Comparison of ENCODE assay signal across 30 cellular contexts in the genomic region with DNA sequence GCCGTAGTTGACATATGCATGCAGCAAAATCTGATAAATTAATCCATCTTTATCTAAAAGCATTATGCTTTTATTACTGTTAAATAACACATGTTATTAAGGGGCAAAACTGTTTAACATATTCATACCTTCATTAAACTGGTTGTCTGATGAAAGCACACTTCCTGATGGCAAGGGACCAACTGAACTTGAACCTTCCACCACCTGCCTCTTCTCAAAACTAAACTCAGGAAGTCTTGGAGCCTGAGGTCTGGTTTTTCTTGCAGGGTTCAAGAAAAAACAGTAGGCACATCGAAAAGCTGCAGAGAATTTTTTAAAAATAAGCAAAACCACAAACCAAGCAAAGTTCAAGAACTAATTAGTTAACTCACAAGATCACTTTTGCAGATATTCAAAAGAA.
"Had no signal": no experiment of that assay in that cellular context is flagged by ENCODE, and none has a peak within 500 bp of the region (broad histone marks: within the 10 kb centered on the region; RNA-seq: fewer than 3 reads in every experiment).

No MANE protein-coding gene starts in this region.

- DNase-seq: activated CD4-positive, alpha-beta memory T cell treated with anti-CD3 and anti-CD28 coated beads for 36 hours; activated CD4-positive, alpha-beta T cell treated with anti-CD3 and anti-CD28 coated beads for 4 hours; activated CD4-positive, alpha-beta T cell treated with anti-CD3 and anti-CD28 coated beads, Interleukin-2, amount 50 U/mL, for 1 hour; activated CD4-positive, CD25-positive, alpha-beta regulatory T cell treated with anti-CD3 and anti-CD28 coated beads, Interleukin-2, amount 50 U/mL, for 72 hours; activated CD8-positive, alpha-beta memory T cell treated with anti-CD3 and anti-CD28 coated beads, Interleukin-2, amount 50 U/mL, for 4 hours; activated gamma-delta T cell treated with Interleukin-2 at 50 U/mL for 16 hours; activated naive CD4-positive, alpha-beta T cell treated with anti-CD3 and anti-CD28 coated beads, Interleukin-2, amount 10 ng/mL, durations not matched to agents 7 days and 5 days; activated naive CD8-positive, alpha-beta T cell treated with anti-CD3 and anti-CD28 coated beads for 36 hours; activated T-cell treated with anti-CD3 and anti-CD28 coated beads for 4 hours; activated T-cell treated with anti-CD3 and anti-CD28 coated beads, Interleukin-2, amount 50 U/mL, for 4 hours; amniotic stem cell; aorta; brain microvascular endothelial cell; central memory CD4-positive, alpha-beta T cell; NCI-H1092 treated with DMSO at 0.1 percent for 48 hours; NCI-H1417; NCI-H146; NCI-H187; NCI-H2081 treated with DMSO at 0.1 percent for 48 hours; NCI-H226; NCI-H524 treated with DMSO at 0.1 percent for 48 hours; NCI-H748 treated with DMSO at 0.1 percent for 48 hours; PC-9; Right ventricle myocardium superior; SW 1271; T-helper 1 cell; T-helper 2 cell; T-helper 9 cell had no signal

- H3K4me3 Mint-ChIP-seq: activated CD4-positive, alpha-beta memory T cell treated with anti-CD3 and anti-CD28 coated beads for 36 hours; activated naive CD4-positive, alpha-beta T cell treated with anti-CD3 and anti-CD28 coated beads, Interleukin-2, amount 10 ng/mL, durations not matched to agents 7 days and 5 days; activated naive CD8-positive, alpha-beta T cell treated with anti-CD3 and anti-CD28 coated beads for 36 hours; activated T-cell treated with anti-CD3 and anti-CD28 coated beads, Interleukin-2, amount 50 U/mL, for 4 hours; activated T-helper 1 cell treated with anti-CD3 and anti-CD28 coated beads, Interleukin-12 subunit alpha, Interleukin-12 subunit beta, Interleukin-2, Interleukin-4 antibody, amounts not matched to agents 30 ng/mL and 10 ng/mL and 1 ng/mL, durations not matched to agents 14 hours and 24 hours and 36 hours; WTC11 had no signal

- ATAC-seq: activated T-cell treated with anti-CD3 and anti-CD28 coated beads, Interleukin-2, amount 50 U/mL, for 4 hours; WTC11 had no signal

- H3K9me3 Mint-ChIP-seq: activated CD4-positive, alpha-beta memory T cell treated with anti-CD3 and anti-CD28 coated beads for 36 hours; activated naive CD4-positive, alpha-beta T cell treated with anti-CD3 and anti-CD28 coated beads, Interleukin-2, amount 10 ng/mL, durations not matched to agents 7 days and 5 days; activated T-cell treated with anti-CD3 and anti-CD28 coated beads, Interleukin-2, amount 50 U/mL, for 4 hours; activated T-helper 1 cell treated with anti-CD3 and anti-CD28 coated beads, Interleukin-12 subunit alpha, Interleukin-12 subunit beta, Interleukin-2, Interleukin-4 antibody, amounts not matched to agents 30 ng/mL and 10 ng/mL and 1 ng/mL, durations not matched to agents 14 hours and 24 hours and 36 hours had no signal

- H3K27me3 Mint-ChIP-seq: activated CD4-positive, alpha-beta memory T cell treated with anti-CD3 and anti-CD28 coated beads for 36 hours; activated naive CD4-positive, alpha-beta T cell treated with anti-CD3 and anti-CD28 coated beads, Interleukin-2, amount 10 ng/mL, durations not matched to agents 7 days and 5 days; activated naive CD8-positive, alpha-beta T cell treated with anti-CD3 and anti-CD28 coated beads for 36 hours had no signal

- H3K4me1 Mint-ChIP-seq: WTC11 had no signal

- H3K27ac Mint-ChIP-seq: activated CD4-positive, alpha-beta memory T cell treated with anti-CD3 and anti-CD28 coated beads for 36 hours; activated naive CD4-positive, alpha-beta T cell treated with anti-CD3 and anti-CD28 coated beads, Interleukin-2, amount 10 ng/mL, durations not matched to agents 7 days and 5 days; activated naive CD8-positive, alpha-beta T cell treated with anti-CD3 and anti-CD28 coated beads for 36 hours; activated T-helper 1 cell treated with anti-CD3 and anti-CD28 coated beads, Interleukin-12 subunit alpha, Interleukin-12 subunit beta, Interleukin-2, Interleukin-4 antibody, amounts not matched to agents 30 ng/mL and 10 ng/mL and 1 ng/mL, durations not matched to agents 14 hours and 24 hours and 36 hours; WTC11 had no signal
